In the genomic region with DNA sequence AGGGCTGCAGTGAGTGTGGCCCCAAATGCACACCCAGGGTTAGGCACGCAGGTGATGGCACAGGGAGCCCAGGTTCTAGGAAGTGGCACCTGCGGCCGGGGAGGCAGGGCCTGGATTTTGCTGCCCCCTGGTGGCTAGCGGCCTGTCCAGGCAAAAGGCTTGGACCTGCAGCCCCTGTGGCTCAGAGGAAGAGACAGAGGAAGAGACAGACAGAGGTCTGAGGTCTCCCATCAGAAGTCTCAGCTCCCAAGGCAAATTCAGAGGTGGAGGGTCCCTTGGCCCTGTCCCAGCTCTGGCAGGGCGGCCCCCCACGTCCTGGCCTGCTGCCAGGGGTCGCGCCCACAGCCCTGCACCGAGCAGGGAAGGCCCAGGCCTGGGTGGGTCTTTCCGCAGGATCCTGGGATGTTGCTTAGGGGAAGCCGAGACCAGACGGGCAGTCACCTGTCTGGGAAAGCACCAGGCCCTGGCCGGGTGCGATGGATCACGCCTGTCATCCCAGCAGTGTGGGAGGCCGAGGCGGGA, we compare ENCODE assay signal across 7 cellular contexts. TPM values are rescaled to one million over a fixed set of nuclear protein-coding genes. Genes with fewer than 3 reads are reported as not detected.
A peak's percentile ranks its signal among the peaks of the same experiment; 100 is the strongest.
DNase-seq lines count a peak whose midpoint lies in the region; ATAC-seq, FAIRE-seq and TF ChIP-seq lines count a peak whose summit lies in the region.

No MANE protein-coding gene starts in this region.

- peak; percentile 23 for FAIRE-seq in GM12891 (lab: Jason Lieb, UNC)

- H3K4me1 Mint-ChIP-seq in activated T-cell treated with anti-CD3 and anti-CD28 coated beads, Interleukin-2, amount 50 U/mL, for 24 hours (ENCODE audit: low read depth): peaks cover 41% of the 10 kb centered on the region

- DNase-seq in GM12891 (ENCODE audit: insufficient read length, low spot score) (peak; percentile 70), NT2/D1 (ENCODE audit: low read depth, low spot score) (no peak), erythroblast (lab: John Stamatoyannopoulos, UW) (peak; percentile 80 to 88)
- DNase-seq in activated T-cell treated with anti-CD3 and anti-CD28 coated beads, Interleukin-2, amount 50 U/mL, for 24 hours: peak; percentile 89
- DNase-seq in stimulated activated CD8-positive, alpha-beta memory T cell treated with anti-CD3 and anti-CD28 coated beads, Interleukin-7, amount 100 ng/mL, for 48 hours (ENCODE audit: extremely low read depth in 1 of 2, low read depth in 1 of 2): peak; percentile 67 to 77

- H3K27ac Mint-ChIP-seq in activated T-cell treated with anti-CD3 and anti-CD28 coated beads, Interleukin-2, amount 50 U/mL, for 24 hours: peak overlapping the region; percentile 99

- H3K36me3 Mint-ChIP-seq in activated T-cell treated with anti-CD3 and anti-CD28 coated beads, Interleukin-2, amount 50 U/mL, for 24 hours (ENCODE audit: low read depth): no peaks in the 10 kb centered on the region

- H3K4me1 ChIP-seq in NT2/D1 (ENCODE audit: insufficient read depth, insufficient read length) (peaks cover 15% of the 10 kb centered on the region), muscle layer of colon (ENCODE audit: insufficient read depth, low read length) (peaks cover 26% of the 10 kb centered on the region)

- ATAC-seq in HG03378 (IDR thresholded peaks at IDR 0.05; ENCODE audit: unreplicated experiment): peak; percentile 22

- H3K27ac ChIP-seq in muscle layer of colon (ENCODE audit: low read depth, low read length): peak overlapping the region; percentile 27

- no peaks in the 10 kb centered on the region for H3K36me3 ChIP-seq in NT2/D1 (ENCODE audit: insufficient read depth, insufficient read length, low read length)
- no peaks in the 10 kb centered on the region for H3K36me3 ChIP-seq in muscle layer of colon (ENCODE audit: insufficient read depth, low read length)

- H3K4me3 ChIP-seq in NT2/D1 (ENCODE audit: insufficient read length, low read depth) (no peak overlapping the region), muscle layer of colon (ENCODE audit: low read depth in 1 of 2, low read length in 2 of 2) (peak overlapping the region in 1 of 2 donors; percentile 47)

- no peak for TF ChIP-seq POLR2A in GM12891 (IDR thresholded peaks at IDR 0.05; ENCODE audit: low read depth, low read length)
- TF ChIP-seq POLR2A in erythroblast (IDR thresholded peaks at IDR 0.05; ENCODE audit: low read length): no peak

- H3K4me3 Mint-ChIP-seq in activated T-cell treated with anti-CD3 and anti-CD28 coated beads, Interleukin-2, amount 50 U/mL, for 24 hours: peak overlapping the region; percentile 80

- peaks cover 5% of the 10 kb centered on the region for H3K27me3 ChIP-seq in NT2/D1 (ENCODE audit: insufficient read depth, insufficient read length)
- H3K27me3 ChIP-seq in muscle layer of colon (ENCODE audit: control insufficient read depth in 1 of 2, insufficient read depth in 2 of 2, low read length in 2 of 2): peaks cover 0 to 47% of the 10 kb centered on the region in 2 donors

- H3K9me3 ChIP-seq in NT2/D1 (ENCODE audit: insufficient read depth, low read length) (no peaks in the 10 kb centered on the region), muscle layer of colon (ENCODE audit: low read length) (no peaks in the 10 kb centered on the region)

- peak overlapping the region; percentile 64 for H3K9ac ChIP-seq in NT2/D1 (ENCODE audit: insufficient read length, low read depth)
- H3K9ac ChIP-seq in muscle layer of colon (ENCODE audit: low read length): no peak overlapping the region

- no peaks in the 10 kb centered on the region for H3K27me3 Mint-ChIP-seq in activated T-cell treated with anti-CD3 and anti-CD28 coated beads, Interleukin-2, amount 50 U/mL, for 24 hours

- H3K9me3 Mint-ChIP-seq in activated T-cell treated with anti-CD3 and anti-CD28 coated beads, Interleukin-2, amount 50 U/mL, for 24 hours: no peaks in the 10 kb centered on the region

TF ChIP-seq in GM12891, 5 proteins besides CTCF, POLR2A, EP300 and RAD21:
- TF ChIP-seq PAX5 (IDR thresholded peaks at IDR 0.05; ENCODE audit: insufficient read depth, low read length, severe bottlenecking): no peak
- no peak for TF ChIP-seq TAF1 (IDR thresholded peaks at IDR 0.05; ENCODE audit: low read depth, low read length)
- peak; percentile 21; the same call in 1 of the 2 replicates for TF ChIP-seq SPI1 (IDR thresholded peaks at IDR 0.05; ENCODE audit: low read depth, low read length)

RNA-seq across cellular contexts. Expression of a gene that starts 8.0 kb away (rescaled TPM):
- 96.9 TPM for polyA plus RNA-seq in GM12891 (2012; ENCODE audit: low read depth, missing spikeins)

RNA-seq across cellular contexts. Expression of a gene that starts 18.1 kb away (rescaled TPM):
- not detected for polyA plus RNA-seq in GM12891 (2012; ENCODE audit: low read depth, missing spikeins)

RNA-seq across cellular contexts. Expression of a gene that starts 21.7 kb away (rescaled TPM):
- polyA plus RNA-seq in GM12891 (2012; ENCODE audit: low read depth, missing spikeins): 12.6 TPM

RNA-seq across cellular contexts. Expression of a gene that starts 38.4 kb away (rescaled TPM):
- 4.8 TPM for polyA plus RNA-seq in GM12891 (2012; ENCODE audit: low read depth, missing spikeins)
